In the genomic region with DNA sequence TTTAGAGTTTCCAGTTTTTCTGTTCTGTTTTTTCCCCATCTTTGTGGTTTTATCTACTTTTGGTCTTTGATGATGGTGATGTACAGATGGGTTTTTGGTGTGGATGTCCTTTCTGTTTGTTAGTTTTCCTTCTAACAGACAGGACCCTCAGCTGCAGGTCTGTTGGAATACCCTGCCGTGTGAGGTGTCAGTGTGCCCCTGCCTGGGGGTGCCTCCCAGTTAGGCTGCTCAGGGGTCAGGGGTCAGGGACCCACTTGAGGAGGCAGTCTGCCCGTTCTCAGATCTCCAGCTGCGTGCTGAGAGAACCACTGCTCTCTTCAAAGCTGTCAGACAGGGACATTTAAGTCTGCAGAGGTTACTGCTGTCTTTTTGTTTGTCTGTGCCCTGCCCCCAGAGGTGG, we compare ENCODE assay signal across 7 cellular contexts.
DNase-seq lines count a peak whose midpoint lies in the region; ATAC-seq and TF ChIP-seq lines count a peak whose summit lies in the region.
"Not testable (repeated sequence)": the region's sequence is repeated elsewhere in the genome, so short reads cannot be mapped to it uniquely, and the experiment has no call there.

No MANE protein-coding gene starts in this region.

- intact Hi-C loops in CD4-positive, alpha-beta memory T cell (cut with micrococcal nuclease) = loop anchor here (1.0 to 5.0 kb wide), 2 partner anchors 38 to 89 kb away; no protein-coding TSS in a partner anchor
- intact Hi-C loops in activated CD4-positive, alpha-beta T cell treated with anti-CD3 and anti-CD28 coated beads, Interleukin-2, amount 10 ng/mL, durations not matched to agents 24 days and 14 days (cut with micrococcal nuclease) = loop anchor here (5.0 kb wide), 1 partner anchor 38 kb away; no protein-coding TSS in a partner anchor
- intact Hi-C loops in natural killer cell (cut with micrococcal nuclease) = not testable (repeated sequence)

- CTCF ChIA-PET in CD4-positive, alpha-beta memory T cell (lab: Charles Lee; ENCODE audit: partially characterized antibody); T-cell (lab: Charles Lee): not testable (repeated sequence)

- not testable (repeated sequence) for H4K20me1 ChIP-seq in DND-41 (ENCODE audit: insufficient read depth, low read length)

- not testable (repeated sequence) for H2AFZ ChIP-seq in DND-41 (ENCODE audit: low read depth, low read length)

- TF ChIP-seq CTCF in DND-41 (IDR thresholded peaks at IDR 0.05; ENCODE audit: borderline replicate concordance, extremely low read depth, low read length, poor library complexity, severe bottlenecking); natural killer cell (IDR thresholded peaks at IDR 0.05): not testable (repeated sequence)

- peaks cover 45% of the 10 kb centered on the region for H3K4me1 ChIP-seq in CD4-positive, alpha-beta memory T cell (ENCODE audit: insufficient read depth, low read length)
- peaks cover 26% of the 10 kb centered on the region for H3K4me1 ChIP-seq in DND-41 (ENCODE audit: insufficient read depth, low read length)

- ATAC-seq in DND-41 (ENCODE audit: insufficient read depth, low read depth); T-cell (replicated peaks in 1 of 4); central memory CD8-positive, alpha-beta T cell (replicated peaks; ENCODE audit: extremely low read depth, poor library complexity, severe bottlenecking); natural killer cell: not testable (repeated sequence)

- H3K9me3 ChIP-seq in CD4-positive, alpha-beta memory T cell (ENCODE audit: control insufficient read depth in 1 of 2, low read length in 2 of 2); DND-41 (ENCODE audit: insufficient read depth, low read length, severe bottlenecking): not testable (repeated sequence)

- H3K79me2 ChIP-seq in DND-41 (ENCODE audit: insufficient read depth, low read length) = not testable (repeated sequence)

- not testable (repeated sequence) for H3K36me3 ChIP-seq in CD4-positive, alpha-beta memory T cell (ENCODE audit: insufficient read depth, low read length)
- H3K36me3 ChIP-seq in DND-41 (ENCODE audit: insufficient read depth, low read length) = peaks cover 14% of the 10 kb centered on the region; the same call in 1 of the 2 replicates

- not testable (repeated sequence) for H3K27me3 Mint-ChIP-seq in CD4-positive, alpha-beta memory T cell; T-cell; activated CD4-positive, alpha-beta T cell treated with anti-CD3 and anti-CD28 coated beads, Interleukin-2, amount 10 ng/mL, durations not matched to agents 24 days and 14 days; central memory CD8-positive, alpha-beta T cell; immature natural killer cell (ENCODE audit: low read depth in 3 of 3)
- peaks cover 4 to 14% of the 10 kb centered on the region in 2 donors for H3K27me3 Mint-ChIP-seq in natural killer cell (ENCODE audit: low read depth in 2 of 2)

- not testable (repeated sequence) for H3K9ac ChIP-seq in DND-41 (ENCODE audit: low read depth, low read length)

- DNase-seq in CD4-positive, alpha-beta memory T cell = peak in 3 of 5 donors; percentile 7 to 33 (median 16)
- peak; percentile 27 for DNase-seq in DND-41
- DNase-seq in T-cell = peak in 1 of 34 experiments; percentile 10
- peak; percentile 59 for DNase-seq in activated CD4-positive, alpha-beta T cell treated with anti-CD3 and anti-CD28 coated beads, Interleukin-2, amount 10 ng/mL, durations not matched to agents 24 days and 14 days
- not testable (repeated sequence) for DNase-seq in central memory CD8-positive, alpha-beta T cell (ENCODE audit: low spot score in 2 of 2); natural killer cell
- DNase-seq in immature natural killer cell = peak in 1 of 3 donors; percentile 2

- not testable (repeated sequence) for H3K27me3 ChIP-seq in CD4-positive, alpha-beta memory T cell (ENCODE audit: insufficient read depth, low read length); DND-41 (ENCODE audit: insufficient read depth, low read length, poor library complexity)

- H3K27ac Mint-ChIP-seq in CD4-positive, alpha-beta memory T cell = peak overlapping the region in 3 of 7 donors; percentile 48 to 96 (median 68)
- peak overlapping the region; percentile 61 to 69 for H3K27ac Mint-ChIP-seq in T-cell
- not testable (repeated sequence) for H3K27ac Mint-ChIP-seq in activated CD4-positive, alpha-beta T cell treated with anti-CD3 and anti-CD28 coated beads, Interleukin-2, amount 10 ng/mL, durations not matched to agents 24 days and 14 days; immature natural killer cell
- peak overlapping the region; percentile 97 for H3K27ac Mint-ChIP-seq in central memory CD8-positive, alpha-beta T cell (ENCODE audit: low read depth)
- H3K27ac Mint-ChIP-seq in natural killer cell = peak overlapping the region in 1 of 2 donors; percentile 55

- H3K4me3 ChIP-seq in CD4-positive, alpha-beta memory T cell (ENCODE audit: low read length in 2 of 2); DND-41 (ENCODE audit: low read depth in 1 of 2, low read length in 2 of 2): not testable (repeated sequence)

- H3K4me3 Mint-ChIP-seq in CD4-positive, alpha-beta memory T cell = peak overlapping the region in 5 of 8 donors; percentile 88 to 91 (median 90)
- H3K4me3 Mint-ChIP-seq in T-cell (peak overlapping the region in 2 of 3 donors; percentile 71 to 78), immature natural killer cell (peak overlapping the region in 3 of 5 donors; percentile 82 to 92 (median 88)), natural killer cell (peak overlapping the region; percentile 93)
- H3K4me3 Mint-ChIP-seq in activated CD4-positive, alpha-beta T cell treated with anti-CD3 and anti-CD28 coated beads, Interleukin-2, amount 10 ng/mL, durations not matched to agents 24 days and 14 days = peak overlapping the region; percentile 81
- H3K4me3 Mint-ChIP-seq in central memory CD8-positive, alpha-beta T cell = peak overlapping the region; percentile 88

- H3K4me1 Mint-ChIP-seq in CD4-positive, alpha-beta memory T cell = peaks cover 24 to 41% (median 30%) of the 10 kb centered on the region in 4 donors
- H3K4me1 Mint-ChIP-seq in T-cell (peaks cover 28 to 36% (median 34%) of the 10 kb centered on the region in 3 donors), immature natural killer cell (peaks cover 20 to 21% of the 10 kb centered on the region in 2 donors), natural killer cell (peaks cover 17 to 19% of the 10 kb centered on the region in 2 donors)
- H3K4me1 Mint-ChIP-seq in activated CD4-positive, alpha-beta T cell treated with anti-CD3 and anti-CD28 coated beads, Interleukin-2, amount 10 ng/mL, durations not matched to agents 24 days and 14 days = peaks cover 16% of the 10 kb centered on the region
- peaks cover 22% of the 10 kb centered on the region for H3K4me1 Mint-ChIP-seq in central memory CD8-positive, alpha-beta T cell

- POLR2A ChIA-PET in CD4-positive, alpha-beta memory T cell (lab: Charles Lee; ENCODE audit: partially characterized antibody) = interaction anchor here (1.3 to 2.7 kb wide), 3 partner anchors 8 to 88 kb away, joined by 5 to 26 read pairs (median 10); a partner anchor contains a TSS
- POLR2A ChIA-PET in T-cell (lab: Charles Lee) = not testable (repeated sequence)

- H3K36me3 Mint-ChIP-seq in CD4-positive, alpha-beta memory T cell = peaks cover 7 to 23% of the 10 kb centered on the region in 2 donors
- H3K36me3 Mint-ChIP-seq in T-cell; central memory CD8-positive, alpha-beta T cell (ENCODE audit: insufficient read depth); immature natural killer cell; natural killer cell: not testable (repeated sequence)
- peaks cover 29% of the 10 kb centered on the region for H3K36me3 Mint-ChIP-seq in activated CD4-positive, alpha-beta T cell treated with anti-CD3 and anti-CD28 coated beads, Interleukin-2, amount 10 ng/mL, durations not matched to agents 24 days and 14 days (ENCODE audit: low read depth)

- peaks cover 0 to 17% (median 8%) of the 10 kb centered on the region in 8 donors for H3K9me3 Mint-ChIP-seq in CD4-positive, alpha-beta memory T cell
- H3K9me3 Mint-ChIP-seq in T-cell; activated CD4-positive, alpha-beta T cell treated with anti-CD3 and anti-CD28 coated beads, Interleukin-2, amount 10 ng/mL, durations not matched to agents 24 days and 14 days; central memory CD8-positive, alpha-beta T cell; immature natural killer cell; natural killer cell: not testable (repeated sequence)

- H3K27ac ChIP-seq in CD4-positive, alpha-beta memory T cell (ENCODE audit: low read depth, low read length) = peak overlapping the region; percentile 34
- H3K27ac ChIP-seq in DND-41 (ENCODE audit: low read length) = not testable (repeated sequence)

- H3K4me2 ChIP-seq in DND-41 (ENCODE audit: insufficient read depth, low read length) = peak overlapping the region; percentile 31; the same call in 1 of the 2 replicates
